Comparison of ENCODE assay signal across 8 cellular contexts in genomic region chr12:71664411-71665108, GRCh38. TPM values are rescaled to one million over a fixed set of nuclear protein-coding genes. Genes with fewer than 3 reads are reported as not detected.
DNase-seq lines count a peak whose midpoint lies in the region; ATAC-seq, FAIRE-seq and TF ChIP-seq lines count a peak whose summit lies in the region.

No MANE protein-coding gene starts in this region.

- no peak for DNase-seq in BE2C
- DNase-seq in adrenal gland, result peak in 1 of 7 donors; percentile 16
- DNase-seq in keratinocyte (ENCODE audit: low read depth, low spot score), result no peak
- no peak for DNase-seq in MV-4-11 (lab: John Stamatoyannopoulos, UW)

- dilution Hi-C loops in keratinocyte (cut with MboI; ENCODE audit: extremely low pct_ligation_motif_present, low sequenced_read_pairs), result loop anchor here (5.0 kb wide), 1 partner anchor 73 kb away; no protein-coding TSS in a partner anchor

- H3K36me3 ChIP-seq in BE2C (no peaks in the 10 kb centered on the region; the same call in 1 of the 2 replicates), adrenal gland (replicated peaks in 1 of 2) (peaks cover 0 to 7% of the 10 kb centered on the region in 2 donors), keratinocyte (ENCODE audit: control insufficient read depth in 2 of 2, extremely low read depth in 1 of 2, insufficient read depth in 2 of 2, low read length in 2 of 2) (no peaks in the 10 kb centered on the region), stomach smooth muscle (ENCODE audit: control insufficient read depth in 2 of 2, insufficient read depth in 2 of 2, low read length in 2 of 2) (peaks cover 0 to 3% of the 10 kb centered on the region in 2 donors)

- H3K4me3 ChIP-seq in BE2C (ENCODE audit: low read depth, low read length) (peak overlapping the region; percentile 96), adrenal gland (peak overlapping the region; percentile 28 to 84 (median 74)), keratinocyte (ENCODE audit: control insufficient read depth in 2 of 3, extremely low read depth in 1 of 3, insufficient read depth in 2 of 3, low read depth in 1 of 3, low read length in 3 of 3) (peak overlapping the region; percentile 87 to 97 (median 92)), stomach smooth muscle (ENCODE audit: low read length in 2 of 2) (peak overlapping the region; percentile 95 to 98)

- TF ChIP-seq CTCF in BE2C (IDR thresholded peaks at IDR 0.05; ENCODE audit: low read depth, low read length) (no peak), adrenal gland (IDR thresholded peaks at IDR 0.05) (no peak), keratinocyte (optimal IDR thresholded peaks at IDR 0.05 in 1 of 3, IDR thresholded peaks at IDR 0.05 in 1 of 3, conservative IDR thresholded peaks at IDR 0.05 in 1 of 3; ENCODE audit: extremely low read depth in 1 of 3, insufficient read depth in 2 of 3, low read length in 3 of 3) (no peak)

- H3K27ac ChIP-seq in adrenal gland (peak overlapping the region; percentile 74 to 100 (median 98)), keratinocyte (ENCODE audit: control insufficient read depth, insufficient read depth, low read length) (peak overlapping the region; percentile 99), stomach smooth muscle (ENCODE audit: low read length) (peak overlapping the region; percentile 90)

- H3K4me1 ChIP-seq in BE2C, result peaks cover 2% of the 10 kb centered on the region; the same call in 1 of the 2 replicates
- H3K4me1 ChIP-seq in adrenal gland (replicated peaks in 1 of 2), result peaks cover 11 to 34% of the 10 kb centered on the region in 2 donors
- H3K4me1 ChIP-seq in keratinocyte (ENCODE audit: control insufficient read depth, extremely low read depth, insufficient read depth, low read length), result peaks cover 9% of the 10 kb centered on the region
- H3K4me1 ChIP-seq in stomach smooth muscle (ENCODE audit: control insufficient read depth, insufficient read depth, low read length), result no peaks in the 10 kb centered on the region

- TF ChIP-seq POLR2A in adrenal gland (IDR thresholded peaks at IDR 0.05), result no peak

- peak overlapping the region; percentile 92 for H3K4me2 ChIP-seq in keratinocyte (ENCODE audit: control insufficient read depth, extremely low read depth, insufficient read depth, low read depth, low read length)

- H3K9ac ChIP-seq in keratinocyte (ENCODE audit: control insufficient read depth, extremely low read depth, insufficient read depth, low read length), result peak overlapping the region; percentile 100
- peak overlapping the region; percentile 92 to 98 for H3K9ac ChIP-seq in stomach smooth muscle (ENCODE audit: low read length in 2 of 2)

- ATAC-seq in GM18873 (IDR thresholded peaks at IDR 0.05; ENCODE audit: low FRiP score, unreplicated experiment) (peak; percentile 17), HG03457 (IDR thresholded peaks at IDR 0.05; ENCODE audit: unreplicated experiment) (peak; percentile 8), HG02623 (IDR thresholded peaks at IDR 0.05; ENCODE audit: unreplicated experiment) (no peak)

- no peak for FAIRE-seq in keratinocyte (lab: Jason Lieb, UNC)

- H3K9me1 ChIP-seq in keratinocyte (ENCODE audit: control insufficient read depth, extremely low read depth, insufficient read depth, low read length), result no peaks in the 10 kb centered on the region

- H3K79me2 ChIP-seq in keratinocyte (ENCODE audit: control insufficient read depth, insufficient read depth, low read length), result peaks cover 57% of the 10 kb centered on the region

- peak overlapping the region; percentile 86 for H2AFZ ChIP-seq in keratinocyte (ENCODE audit: control insufficient read depth, low read length)

- H4K20me1 ChIP-seq in keratinocyte (ENCODE audit: control insufficient read depth, extremely low read depth, insufficient read depth, low read length), result peaks cover 9% of the 10 kb centered on the region

- H3K27me3 ChIP-seq in BE2C (no peaks in the 10 kb centered on the region), adrenal gland (no peaks in the 10 kb centered on the region), keratinocyte (ENCODE audit: control insufficient read depth, extremely low read depth, insufficient read depth, low read length) (no peaks in the 10 kb centered on the region), stomach smooth muscle (ENCODE audit: control insufficient read depth in 1 of 2, insufficient read depth in 2 of 2, low read length in 2 of 2) (no peaks in the 10 kb centered on the region)

- intact Hi-C loops in adrenal gland (cut with DNase I), result loop anchor here in 1 of 2 donors (10.0 kb wide), 1 partner anchor 90 kb away; the partner anchor contains the start of gene RAB21

- WGBS in adrenal gland, 4 donors, result 0 to 2% (median 1%) methylated on average over 11 to 20 of the region's 20 CpGs

- H3K9me3 ChIP-seq in BE2C, result no peaks in the 10 kb centered on the region
- no peaks in the 10 kb centered on the region for H3K9me3 ChIP-seq in adrenal gland (replicated peaks in 1 of 3)
- H3K9me3 ChIP-seq in keratinocyte (ENCODE audit: control insufficient read depth, low read depth, low read length), result no peaks in the 10 kb centered on the region
- H3K9me3 ChIP-seq in stomach smooth muscle (ENCODE audit: control insufficient read depth in 2 of 2, low read length in 2 of 2), result no peaks in the 10 kb centered on the region

RNA-seq across cellular contexts. Expression of gene THAP2, which starts 0.5 kb away (rescaled TPM):
- polyA plus RNA-seq in BE2C (2012; ENCODE audit: insufficient read depth, insufficient read length, low read depth), result 3.7 TPM
- total RNA-seq in adrenal gland, result 10 to 100 TPM in 2 of 8 donors, 1 to 10 TPM in 5, under 1 TPM in 1; 0.95 to 15.7 (median 5.0) TPM
- polyA plus RNA-seq in adrenal gland, result 10 to 100 TPM in 1 of 3 donors, 1 to 10 TPM in 2; 3.3 to 11.9 (median 4.9) TPM
- 1.2 to 4.4 TPM (median 2.7 TPM) in 3 replicates for polyA plus RNA-seq in keratinocyte
- polyA plus RNA-seq in keratinocyte (2011; ENCODE audit: low read depth), result 16.3 TPM
- 1.2 and 4.6 TPM in 2 replicates for polyA plus RNA-seq in keratinocyte (2011; cell fraction: cytosol; rRNA removed)
- polyA plus RNA-seq in keratinocyte (2011; cell fraction: nucleus; rRNA removed), result 6.7 and 10.0 TPM in 2 replicates
- 1.7 and 5.7 TPM in 2 replicates for polyA plus RNA-seq in keratinocyte (2012; ENCODE audit: low replicate concordance)
- 0.69 to 1.9 TPM in 2 of 3 replicates, not detected in the other for polyA minus RNA-seq in keratinocyte
- 0.58 TPM for polyA minus RNA-seq in keratinocyte (2011; cell fraction: cytosol; rRNA and poly(A)+ RNA removed)
- 1.8 and 4.7 TPM in 2 replicates for polyA minus RNA-seq in keratinocyte (2011; cell fraction: nucleus; rRNA and poly(A)+ RNA removed)

RNA-seq across cellular contexts. Expression of gene ZFC3H1, which starts 0.9 kb away (rescaled TPM):
- 11.1 TPM for polyA plus RNA-seq in BE2C (2012; ENCODE audit: insufficient read depth, insufficient read length, low read depth)
- total RNA-seq in adrenal gland, result 10 to 100 TPM; 11.8 to 56.2 (median 28.8) TPM
- 10 to 100 TPM; 25.0 to 41.9 (median 29.4) TPM for polyA plus RNA-seq in adrenal gland
- 20.3 to 56.3 TPM (median 39.3 TPM) in 3 replicates for polyA plus RNA-seq in keratinocyte
- 30.1 TPM for polyA plus RNA-seq in keratinocyte (2011; ENCODE audit: low read depth)
- 10.1 and 25.5 TPM in 2 replicates for polyA plus RNA-seq in keratinocyte (2011; cell fraction: cytosol; rRNA removed)
- 131 and 172 TPM in 2 replicates for polyA plus RNA-seq in keratinocyte (2011; cell fraction: nucleus; rRNA removed)
- polyA plus RNA-seq in keratinocyte (2012; ENCODE audit: low replicate concordance), result 13.5 and 26.3 TPM in 2 replicates
- 8.0 to 53.2 TPM (median 23.8 TPM) in 3 replicates for polyA minus RNA-seq in keratinocyte
- polyA minus RNA-seq in keratinocyte (2011; cell fraction: cytosol; rRNA and poly(A)+ RNA removed), result 8.2 TPM
- 52.9 and 98.6 TPM in 2 replicates for polyA minus RNA-seq in keratinocyte (2011; cell fraction: nucleus; rRNA and poly(A)+ RNA removed)

RNA-seq across cellular contexts. Expression of gene TMEM19, which starts 21.3 kb away (rescaled TPM):
- polyA plus RNA-seq in BE2C (2012; ENCODE audit: insufficient read depth, insufficient read length, low read depth), result 30.0 TPM
- 10 to 100 TPM; 12.2 to 21.1 (median 18.8) TPM for total RNA-seq in adrenal gland
- polyA plus RNA-seq in adrenal gland (1 to 10 TPM; 2.8 to 7.9 (median 4.4) TPM), keratinocyte (25.4 to 38.8 TPM (median 36.5 TPM) in 3 replicates)
- polyA plus RNA-seq in keratinocyte (2011; ENCODE audit: low read depth), result 3.1 TPM
- 11.2 and 18.7 TPM in 2 replicates for polyA plus RNA-seq in keratinocyte (2011; cell fraction: cytosol; rRNA removed)
- polyA plus RNA-seq in keratinocyte (2011; cell fraction: nucleus; rRNA removed), result 28.0 and 35.1 TPM in 2 replicates
- polyA plus RNA-seq in keratinocyte (2012; ENCODE audit: low replicate concordance), result 7.9 and 15.2 TPM in 2 replicates
- polyA minus RNA-seq in keratinocyte, result 8.4 to 60.1 TPM (median 58.2 TPM) in 3 replicates
- 24.4 TPM for polyA minus RNA-seq in keratinocyte (2011; cell fraction: cytosol; rRNA and poly(A)+ RNA removed)
- polyA minus RNA-seq in keratinocyte (2011; cell fraction: nucleus; rRNA and poly(A)+ RNA removed), result 39.6 and 66.4 TPM in 2 replicates
